ENCODE assay signal across 8 cellular contexts in genomic region chr2:217510790-217511291, GRCh38.
DNase-seq lines count a peak whose midpoint lies in the region; ATAC-seq, FAIRE-seq and TF ChIP-seq lines count a peak whose summit lies in the region.

No MANE protein-coding gene starts in this region.

- H3K79me1 ChIP-seq in mesenchymal stem cell (replicated peaks; ENCODE audit: low read length, poor library complexity, severe bottlenecking): no peaks in the 10 kb centered on the region

- H2BK12ac ChIP-seq in mesenchymal stem cell (ENCODE audit: low read length in 2 of 2): peak overlapping the region; percentile 12 to 97

- peak overlapping the region; percentile 33 for H2AK5ac ChIP-seq in mesenchymal stem cell (ENCODE audit: low read length, severe bottlenecking)

- H3K27ac ChIP-seq in VCaP (no peak overlapping the region), mesenchymal stem cell (ENCODE audit: low read length, poor library complexity, severe bottlenecking) (no peak overlapping the region), substantia nigra (ENCODE audit: low read depth, low read length, poor library complexity, severe bottlenecking) (no peak overlapping the region)

- H4K91ac ChIP-seq in mesenchymal stem cell (ENCODE audit: low read length): peak overlapping the region; percentile 48

- peak overlapping the region; percentile 8 for H2AFZ ChIP-seq in mesenchymal stem cell (ENCODE audit: low read depth, low read length)

- H3K18ac ChIP-seq in mesenchymal stem cell (ENCODE audit: low read depth in 1 of 2, low read length in 2 of 2): peak overlapping the region; percentile 26 to 71

- no peak overlapping the region for H3K4me3 ChIP-seq in mesenchymal stem cell (ENCODE audit: insufficient read depth in 1 of 2, low read depth in 1 of 2, low read length in 2 of 2)

- no peaks in the 10 kb centered on the region for H3K36me3 ChIP-seq in mesenchymal stem cell (ENCODE audit: control insufficient read depth in 1 of 2, insufficient read depth in 2 of 2, low read depth in 1 of 2, low read length in 2 of 2)

- peak; percentile 79 for TF ChIP-seq CTCF in VCaP (conservative IDR thresholded peaks at IDR 0.05)

- peak overlapping the region; percentile 11 for H2BK5ac ChIP-seq in mesenchymal stem cell (ENCODE audit: low read depth, low read length, poor library complexity, severe bottlenecking)

- no peak overlapping the region for H3K4me2 ChIP-seq in mesenchymal stem cell (ENCODE audit: low read length, poor library complexity, severe bottlenecking)

- peaks cover 3% of the 10 kb centered on the region for H3K4me1 ChIP-seq in mesenchymal stem cell (ENCODE audit: control insufficient read depth, insufficient read depth, low read depth, low read length)

- H3K4ac ChIP-seq in mesenchymal stem cell (ENCODE audit: low read depth in 1 of 2, low read length in 2 of 2): peak overlapping the region; percentile 39 to 45

- WGBS in mesenchymal stem cell: 6% methylated on average over 7 of the region's 9 CpGs

- no peak overlapping the region for H2BK15ac ChIP-seq in mesenchymal stem cell (ENCODE audit: low read depth, poor library complexity, severe bottlenecking)

- H2BK120ac ChIP-seq in mesenchymal stem cell (ENCODE audit: low read depth, low read length): no peak overlapping the region

- peak; percentile 57 for ATAC-seq in HG02852 (IDR thresholded peaks at IDR 0.05; ENCODE audit: unreplicated experiment)
- no peak for ATAC-seq in GM18517 (IDR thresholded peaks at IDR 0.05; ENCODE audit: unreplicated experiment)

- no peak overlapping the region for H3K14ac ChIP-seq in mesenchymal stem cell (ENCODE audit: low read length in 2 of 2)

- no peaks in the 10 kb centered on the region for H3K9me3 ChIP-seq in mesenchymal stem cell (ENCODE audit: control insufficient read depth, low read length)

- DNase-seq in DMS53 (lab: John Stamatoyannopoulos, UW) (peak; percentile 87), NCI-H2196 (lab: John Stamatoyannopoulos, UW; ENCODE audit: unreplicated experiment) (peak; percentile 80), mesenchymal stem cell (peak; percentile 83), substantia nigra (lab: John Stamatoyannopoulos, UW) (peak in 37 of 49 donors; percentile 0 to 68 (median 31))

- no peaks in the 10 kb centered on the region for H3K27me3 ChIP-seq in mesenchymal stem cell (ENCODE audit: control insufficient read depth in 1 of 2, insufficient read depth in 1 of 2, low read length in 2 of 2)

- peak overlapping the region; percentile 87 for H3K9ac ChIP-seq in mesenchymal stem cell (ENCODE audit: low read length)

- FAIRE-seq in endometrium (lab: Jason Lieb, UNC): peak; percentile 95

- no peak overlapping the region for H3K23ac ChIP-seq in mesenchymal stem cell (ENCODE audit: low read length in 2 of 2)

- H4K8ac ChIP-seq in mesenchymal stem cell (ENCODE audit: low read length): peak overlapping the region; percentile 58

Comparison
In these comparisons a context has a peak if more than half of its experiments do, and no peak if none do; other contexts are left out.
1. DNase-seq: peak in every context shown above with its lines; median percentile 87 in DMS53; 83 in mesenchymal stem cell; 80 in NCI-H2196; 31 in substantia nigra.